ENCODE assay signal across 2 cellular contexts in the genomic region with DNA sequence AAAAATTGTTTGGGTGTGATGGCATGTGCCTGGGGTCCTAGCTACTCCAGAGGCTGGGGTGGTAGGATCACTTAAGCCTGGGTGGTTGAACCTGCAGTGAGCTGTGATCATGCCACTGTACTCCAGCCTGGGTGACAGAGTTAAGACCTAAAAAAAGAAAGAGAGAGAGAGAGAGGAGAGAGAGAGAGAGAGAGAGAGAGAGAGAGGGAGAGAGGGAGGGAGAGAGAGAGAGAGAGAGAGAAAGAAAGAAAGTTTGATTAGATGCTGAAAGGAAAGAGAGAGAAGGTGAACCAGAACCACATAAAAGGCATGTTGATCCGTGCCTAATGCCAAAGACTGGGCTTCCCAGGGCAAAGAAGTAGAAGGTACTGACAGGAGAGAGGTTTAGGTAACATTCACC.
TF ChIP-seq lines count a peak whose summit lies in the region.

No MANE protein-coding gene starts in this region.

TF ChIP-seq in HEK293, 187 proteins besides CTCF, POLR2A, EP300 and RAD21 (continued from another document):
- TF ChIP-seq, protein P1, sequence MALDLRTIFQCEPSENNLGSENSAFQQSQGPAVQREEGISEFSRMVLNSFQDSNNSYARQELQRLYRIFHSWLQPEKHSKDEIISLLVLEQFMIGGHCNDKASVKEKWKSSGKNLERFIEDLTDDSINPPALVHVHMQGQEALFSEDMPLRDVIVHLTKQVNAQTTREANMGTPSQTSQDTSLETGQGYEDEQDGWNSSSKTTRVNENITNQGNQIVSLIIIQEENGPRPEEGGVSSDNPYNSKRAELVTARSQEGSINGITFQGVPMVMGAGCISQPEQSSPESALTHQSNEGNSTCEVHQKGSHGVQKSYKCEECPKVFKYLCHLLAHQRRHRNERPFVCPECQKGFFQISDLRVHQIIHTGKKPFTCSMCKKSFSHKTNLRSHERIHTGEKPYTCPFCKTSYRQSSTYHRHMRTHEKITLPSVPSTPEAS (tag by site-specific recombination; IDR thresholded peaks at IDR 0.05), result no peak

TF ChIP-seq in GM12878, 131 proteins besides CTCF, POLR2A, EP300 and RAD21:
- TF ChIP-seq, protein P2, sequence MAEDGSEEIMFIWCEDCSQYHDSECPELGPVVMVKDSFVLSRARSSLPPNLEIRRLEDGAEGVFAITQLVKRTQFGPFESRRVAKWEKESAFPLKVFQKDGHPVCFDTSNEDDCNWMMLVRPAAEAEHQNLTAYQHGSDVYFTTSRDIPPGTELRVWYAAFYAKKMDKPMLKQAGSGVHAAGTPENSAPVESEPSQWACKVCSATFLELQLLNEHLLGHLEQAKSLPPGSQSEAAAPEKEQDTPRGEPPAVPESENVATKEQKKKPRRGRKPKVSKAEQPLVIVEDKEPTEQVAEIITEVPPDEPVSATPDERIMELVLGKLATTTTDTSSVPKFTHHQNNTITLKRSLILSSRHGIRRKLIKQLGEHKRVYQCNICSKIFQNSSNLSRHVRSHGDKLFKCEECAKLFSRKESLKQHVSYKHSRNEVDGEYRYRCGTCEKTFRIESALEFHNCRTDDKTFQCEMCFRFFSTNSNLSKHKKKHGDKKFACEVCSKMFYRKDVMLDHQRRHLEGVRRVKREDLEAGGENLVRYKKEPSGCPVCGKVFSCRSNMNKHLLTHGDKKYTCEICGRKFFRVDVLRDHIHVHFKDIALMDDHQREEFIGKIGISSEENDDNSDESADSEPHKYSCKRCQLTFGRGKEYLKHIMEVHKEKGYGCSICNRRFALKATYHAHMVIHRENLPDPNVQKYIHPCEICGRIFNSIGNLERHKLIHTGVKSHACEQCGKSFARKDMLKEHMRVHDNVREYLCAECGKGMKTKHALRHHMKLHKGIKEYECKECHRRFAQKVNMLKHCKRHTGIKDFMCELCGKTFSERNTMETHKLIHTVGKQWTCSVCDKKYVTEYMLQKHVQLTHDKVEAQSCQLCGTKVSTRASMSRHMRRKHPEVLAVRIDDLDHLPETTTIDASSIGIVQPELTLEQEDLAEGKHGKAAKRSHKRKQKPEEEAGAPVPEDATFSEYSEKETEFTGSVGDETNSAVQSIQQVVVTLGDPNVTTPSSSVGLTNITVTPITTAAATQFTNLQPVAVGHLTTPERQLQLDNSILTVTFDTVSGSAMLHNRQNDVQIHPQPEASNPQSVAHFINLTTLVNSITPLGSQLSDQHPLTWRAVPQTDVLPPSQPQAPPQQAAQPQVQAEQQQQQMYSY (CRISPR knock-in tag; IDR thresholded peaks at IDR 0.05), result no peak
- TF ChIP-seq NBN (IDR thresholded peaks at IDR 0.05), result no peak
- no peak for TF ChIP-seq SMC3 (IDR thresholded peaks at IDR 0.05; ENCODE audit: borderline replicate concordance, low read length)
- no peak for TF ChIP-seq ZNF217 (IDR thresholded peaks at IDR 0.05)
- TF ChIP-seq, protein P3, sequence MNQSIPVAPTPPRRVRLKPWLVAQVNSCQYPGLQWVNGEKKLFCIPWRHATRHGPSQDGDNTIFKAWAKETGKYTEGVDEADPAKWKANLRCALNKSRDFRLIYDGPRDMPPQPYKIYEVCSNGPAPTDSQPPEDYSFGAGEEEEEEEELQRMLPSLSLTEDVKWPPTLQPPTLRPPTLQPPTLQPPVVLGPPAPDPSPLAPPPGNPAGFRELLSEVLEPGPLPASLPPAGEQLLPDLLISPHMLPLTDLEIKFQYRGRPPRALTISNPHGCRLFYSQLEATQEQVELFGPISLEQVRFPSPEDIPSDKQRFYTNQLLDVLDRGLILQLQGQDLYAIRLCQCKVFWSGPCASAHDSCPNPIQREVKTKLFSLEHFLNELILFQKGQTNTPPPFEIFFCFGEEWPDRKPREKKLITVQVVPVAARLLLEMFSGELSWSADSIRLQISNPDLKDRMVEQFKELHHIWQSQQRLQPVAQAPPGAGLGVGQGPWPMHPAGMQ (IDR thresholded peaks at IDR 0.05; ENCODE audit: borderline replicate concordance), result no peak
- TF ChIP-seq BMI1 (IDR thresholded peaks at IDR 0.05; ENCODE audit: borderline replicate concordance), result no peak
- no peak for TF ChIP-seq TBL1XR1 (IDR thresholded peaks at IDR 0.05; ENCODE audit: low read depth, low read length)
- peak; percentile 3 for TF ChIP-seq ZZZ3 (IDR thresholded peaks at IDR 0.05; ENCODE audit: control insufficient read depth, insufficient read length, low read depth)
